1 cellular context compared by ENCODE assay signal in genomic region chr13:25796474-25796873, GRCh38.
TF ChIP-seq lines count a peak whose summit lies in the region.

No MANE protein-coding gene starts in this region.

TF ChIP-seq in WTC11, 78 proteins besides CTCF, POLR2A, EP300 and RAD21 (continued from another document):
- no peak for TF ChIP-seq MLX (CRISPR knock-in tag; IDR thresholded peaks at IDR 0.05)
